ENCODE assay signal across 8 cellular contexts in genomic region chr12:49777800-49778748, GRCh38. TPM values are rescaled to one million over a fixed set of nuclear protein-coding genes. Genes with fewer than 3 reads are reported as not detected.
DNase-seq lines count a peak whose midpoint lies in the region; ATAC-seq and TF ChIP-seq lines count a peak whose summit lies in the region.

No MANE protein-coding gene starts in this region.

- CTCF ChIA-PET in T-cell (lab: Charles Lee), result interaction anchor here (0.5 to 3.1 kb wide), 13 partner anchors 8 to 318 kb away, joined by 3 to 26 read pairs (median 4); partner anchors contain the start of gene TMBIM6 (in 2 of the 2)

- H3K4me1 ChIP-seq in hepatocyte (ENCODE audit: insufficient read depth), result no peaks in the 10 kb centered on the region

- H3K4me3 ChIP-seq in hepatocyte, result no peak overlapping the region

- H3K36me3 Mint-ChIP-seq in HFFc6 (ENCODE audit: low read depth), result no peaks in the 10 kb centered on the region
- no peaks in the 10 kb centered on the region for H3K36me3 Mint-ChIP-seq in T-cell
- H3K36me3 Mint-ChIP-seq in activated naive CD8-positive, alpha-beta T cell treated with anti-CD3 and anti-CD28 coated beads for 36 hours, result no peaks in the 10 kb centered on the region

- WGBS in hepatocyte (ENCODE audit: low lambda C conversion rate, missing lambda C conversion rate), result 49% methylated on average over 19 of the region's 19 CpGs

- H3K27me3 Mint-ChIP-seq in HFFc6 (ENCODE audit: insufficient read depth), result peaks cover 10% of the 10 kb centered on the region
- H3K27me3 Mint-ChIP-seq in T-cell, result peaks cover 18 to 31% of the 10 kb centered on the region in 2 donors
- H3K27me3 Mint-ChIP-seq in activated naive CD8-positive, alpha-beta T cell treated with anti-CD3 and anti-CD28 coated beads for 36 hours, result peaks cover 21% of the 10 kb centered on the region

- no peaks in the 10 kb centered on the region for H3K27me3 ChIP-seq in hepatocyte

- H3K27ac Mint-ChIP-seq in HFFc6 (no peak overlapping the region), T-cell (no peak overlapping the region)
- H3K27ac Mint-ChIP-seq in activated naive CD8-positive, alpha-beta T cell treated with anti-CD3 and anti-CD28 coated beads for 36 hours, result no peak overlapping the region

- H2AFZ ChIP-seq in hepatocyte, result peak overlapping the region; percentile 43

- H3K27ac ChIP-seq in hepatocyte, result no peak overlapping the region

- no peak overlapping the region for H3K4me3 Mint-ChIP-seq in HFFc6
- peak overlapping the region in 1 of 3 donors; percentile 0 for H3K4me3 Mint-ChIP-seq in T-cell
- no peak overlapping the region for H3K4me3 Mint-ChIP-seq in activated naive CD8-positive, alpha-beta T cell treated with anti-CD3 and anti-CD28 coated beads for 36 hours

- H4K20me1 ChIP-seq in hepatocyte (ENCODE audit: insufficient read depth, poor library complexity, severe bottlenecking), result no peaks in the 10 kb centered on the region

- no peaks in the 10 kb centered on the region for H3K9me3 ChIP-seq in hepatocyte (ENCODE audit: low read depth)

- TF ChIP-seq CTCF in HFFc6 (IDR thresholded peaks at IDR 0.05) (peak; percentile 83), hepatocyte (IDR thresholded peaks at IDR 0.05; ENCODE audit: poor library complexity) (peak; percentile 71)

- H3K79me2 ChIP-seq in hepatocyte, result no peaks in the 10 kb centered on the region

- DNase-seq in CD1c-positive myeloid dendritic cell (ENCODE audit: extremely low spot score) (peak; percentile 44), HFFc6 (no peak), T-cell (peak; percentile 35 to 82 (median 66)), hepatocyte (ENCODE audit: low spot score) (peak; percentile 72), OCI-M2 (lab: John Stamatoyannopoulos, UW; ENCODE audit: unreplicated experiment) (no peak)
- peak; percentile 68 for DNase-seq in activated naive CD8-positive, alpha-beta T cell treated with anti-CD3 and anti-CD28 coated beads for 36 hours
- peak; percentile 35 to 61 for DNase-seq in stimulated activated CD4-positive, alpha-beta T cell treated with anti-CD3 and anti-CD28 coated beads, Interleukin-15, amount 100 ng/mL, for 48 hours (ENCODE audit: low read depth in 2 of 2)

- H3K9me3 Mint-ChIP-seq in HFFc6 (no peaks in the 10 kb centered on the region), T-cell (no peaks in the 10 kb centered on the region)
- H3K9me3 Mint-ChIP-seq in activated naive CD8-positive, alpha-beta T cell treated with anti-CD3 and anti-CD28 coated beads for 36 hours, result no peaks in the 10 kb centered on the region

- ATAC-seq in T-cell (replicated peaks in 1 of 4) (peak; percentile 83 to 87 (median 86)), GM19467 (IDR thresholded peaks at IDR 0.05; ENCODE audit: unreplicated experiment) (no peak)

- no peaks in the 10 kb centered on the region for H3K9me2 ChIP-seq in hepatocyte (replicated peaks; ENCODE audit: insufficient read depth)

- no peaks in the 10 kb centered on the region for H3K36me3 ChIP-seq in hepatocyte (replicated peaks; ENCODE audit: insufficient read depth, low read depth)

- no peak overlapping the region for H3K4me2 ChIP-seq in hepatocyte

- H3K4me1 Mint-ChIP-seq in HFFc6 (ENCODE audit: low read depth) (peaks cover 19% of the 10 kb centered on the region), T-cell (peaks cover 10 to 21% (median 16%) of the 10 kb centered on the region in 3 donors)
- peaks cover 14% of the 10 kb centered on the region for H3K4me1 Mint-ChIP-seq in activated naive CD8-positive, alpha-beta T cell treated with anti-CD3 and anti-CD28 coated beads for 36 hours

- POLR2A ChIA-PET in T-cell (lab: Charles Lee), result interaction anchor here in 1 of 2 donors (1.8 kb wide), 1 partner anchor 37 kb away, joined by 7 read pairs; the partner anchor contains the start of gene TMBIM6

RNA-seq across cellular contexts. Expression of gene TMBIM6, which starts 36.7 kb away (rescaled TPM):
- total RNA-seq in HFFc6 (2021; fragmentation: NEBNext Ultra II Directional; extraction: Animal tissue kit (Norgen Biotek cat#: 25700)), result 100 to 1,000 TPM; 471 to 545 (median 497) TPM
- total RNA-seq in T-cell, result 100 to 1,000 TPM; 333 to 426 (median 401) TPM
- total RNA-seq in activated naive CD8-positive, alpha-beta T cell treated with anti-CD3 and anti-CD28 coated beads for 36 hours, result 100 to 1,000 TPM; 400 to 410 TPM
- total RNA-seq in hepatocyte, result 534 and 591 TPM in 2 replicates
- polyA plus RNA-seq in hepatocyte, result 743 and 805 TPM in 2 replicates

RNA-seq across cellular contexts. Expression of gene NCKAP5L, which starts 50.1 kb away (rescaled TPM):
- 10 to 100 TPM; 24.4 to 37.5 (median 25.0) TPM for total RNA-seq in HFFc6 (2021; fragmentation: NEBNext Ultra II Directional; extraction: Animal tissue kit (Norgen Biotek cat#: 25700))
- total RNA-seq in T-cell (10 to 100 TPM; 11.1 to 12.9 (median 12.6) TPM), hepatocyte (13.1 and 14.5 TPM in 2 replicates)
- 1 to 10 TPM; 7.9 to 8.9 TPM for total RNA-seq in activated naive CD8-positive, alpha-beta T cell treated with anti-CD3 and anti-CD28 coated beads for 36 hours
- polyA plus RNA-seq in hepatocyte, result 26.7 and 32.0 TPM in 2 replicates

Comparison
In these comparisons a context has a peak if more than half of its experiments do, and no peak if none do; other contexts are left out.
1. DNase-seq: peak in CD1c-positive myeloid dendritic cell (single experiment), T-cell (34 of 34), activated naive CD8-positive, alpha-beta T cell treated with anti-CD3 and anti-CD28 coated beads for 36 hours (single experiment), hepatocyte (single experiment) and stimulated activated CD4-positive, alpha-beta T cell treated with anti-CD3 and anti-CD28 coated beads, Interleukin-15, amount 100 ng/mL, for 48 hours (2 of 2); none in HFFc6 (single experiment) and OCI-M2 (single experiment).